ENCODE assay signal across 34 cellular contexts in the genomic region with DNA sequence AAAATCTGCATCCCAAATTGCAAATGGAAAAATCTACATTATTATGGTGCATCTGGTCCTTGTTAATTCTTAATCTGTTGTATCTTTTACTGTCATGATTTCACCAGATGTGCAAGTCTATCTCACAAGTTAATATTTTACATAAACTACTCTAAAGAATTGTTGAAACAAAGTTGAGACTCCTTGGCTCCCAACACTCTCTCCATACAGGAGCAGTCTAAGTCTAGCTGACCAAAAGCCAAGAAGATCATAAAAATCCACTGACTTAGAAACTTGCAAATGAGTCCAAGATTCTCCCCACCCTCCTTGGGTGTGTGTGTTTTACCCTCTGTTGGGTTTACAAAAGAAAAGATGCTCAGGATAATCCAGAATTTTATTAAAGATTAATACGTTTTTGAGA.
"Had no signal": no experiment of that assay in that cellular context is flagged by ENCODE, and none has a peak within 500 bp of the region (broad histone marks: within the 10 kb centered on the region; RNA-seq: fewer than 3 reads in every experiment).

No MANE protein-coding gene starts in this region.

- H3K4me1 ChIP-seq: adrenal gland, body of pancreas, breast epithelium had no signal

- H3K27me3 ChIP-seq: adrenal gland, body of pancreas, breast epithelium, MG63, SJSA1 had no signal

- H3K4me3 ChIP-seq: adrenal gland, body of pancreas, breast epithelium, MG63, SJSA1 had no signal

- H3K27ac ChIP-seq: adrenal gland, body of pancreas, breast epithelium, SJSA1, VCaP had no signal

- DNase-seq: activated B cell treated with CpG ODN at 0.5 μM for 24 hours; activated CD4-positive, alpha-beta memory T cell treated with anti-CD3 and anti-CD28 coated beads for 36 hours; activated CD4-positive, alpha-beta T cell treated with anti-CD3 and anti-CD28 coated beads for 4 hours; activated CD4-positive, alpha-beta T cell treated with anti-CD3 and anti-CD28 coated beads, Interleukin-2, amount 50 U/mL, for 1 hour; activated CD4-positive, CD25-positive, alpha-beta regulatory T cell treated with anti-CD3 and anti-CD28 coated beads, Interleukin-2, amount 50 U/mL, for 72 hours; activated CD8-positive, alpha-beta memory T cell treated with anti-CD3 and anti-CD28 coated beads, Interleukin-2, amount 50 U/mL, for 4 hours; activated gamma-delta T cell treated with Interleukin-2 at 50 U/mL for 16 hours; activated naive CD4-positive, alpha-beta T cell treated with anti-CD3 and anti-CD28 coated beads for 36 hours; activated T-cell treated with anti-CD3 and anti-CD28 coated beads for 4 hours; activated T-cell treated with anti-CD3 and anti-CD28 coated beads, Interleukin-2, amount 50 U/mL, for 4 hours; adrenal gland; body of pancreas; Kasumi-1; KG1; MG63; NCI-H1048; NCI-H1105 treated with DMSO at 0.1 percent for 48 hours; NCI-H1436; NCI-H1694; NCI-H1930; NCI-H2081 treated with DMSO at 0.1 percent for 48 hours; NCI-H226; NCI-H446 treated with DMSO at 0.1 percent for 48 hours; NCI-H524; NCI-H69; RPMI8226; SHP77 treated with DMSO at 0.1 percent for 48 hours; T1000 had no signal

- H3K9me3 ChIP-seq: adrenal gland, body of pancreas, breast epithelium, MG63, SJSA1 had no signal

- FAIRE-seq: astrocyte had no signal

- ATAC-seq: activated naive CD4-positive, alpha-beta T cell treated with anti-CD3 and anti-CD28 coated beads, Interleukin-2, amount 50 U/mL, for 72 hours; activated T-cell treated with anti-CD3 and anti-CD28 coated beads, Interleukin-2, amount 50 U/mL, for 4 hours; body of pancreas; Panc1 had no signal

- H3K36me3 ChIP-seq: adrenal gland, breast epithelium, MG63, SJSA1 had no signal
